In genomic region chr13:99971576-99972189, GRCh38 we compare ENCODE assay signal across 10 cellular contexts. TPM values are rescaled to one million over a fixed set of nuclear protein-coding genes. Genes with fewer than 3 reads are reported as not detected.
DNase-seq lines count a peak whose midpoint lies in the region; ATAC-seq and TF ChIP-seq lines count a peak whose summit lies in the region.
"Had no signal": no experiment of that assay in that cellular context is flagged by ENCODE, and none has a peak within 500 bp of the region (broad histone marks: within the 10 kb centered on the region; RNA-seq: fewer than 3 reads in every experiment).

TSS of gene ZIC5 (minus strand) at chr13:99971767. CDS start at chr13:99971603, 164 bp downstream.

- no TSS peak for BruUV-seq in mammary epithelial cell (replicated peaks; lab: Mats Ljungman, UMichigan)

- intact Hi-C loops in mammary epithelial cell (cut with micrococcal nuclease) = loop anchor here (10.0 kb wide), 1 partner anchor 703 kb away; the partner anchor contains the start of gene TMTC4
- intact Hi-C loops in gastrocnemius medialis (cut with DNase I; ENCODE audit: low total_unique reads) = loop anchor here (2.0 kb wide), 1 partner anchor 21 kb away; no protein-coding TSS in a partner anchor

- peak within 1 kb of the TSS; percentile 40 for H3K27ac ChIP-seq in DND-41 (ENCODE audit: low read length)
- no peak within 1 kb of the TSS for H3K27ac ChIP-seq in mammary epithelial cell (ENCODE audit: insufficient read depth, low read depth, low read length)
- peak within 1 kb of the TSS; percentile 83 for H3K27ac ChIP-seq in neural progenitor cell
- no peak within 1 kb of the TSS for H3K27ac ChIP-seq in gastrocnemius medialis

- 26% methylated on average over 14 of the region's 41 CpGs for WGBS in mammary epithelial cell (ENCODE audit: low coverage, missing lambda C conversion rate)

- H3K4me3 ChIP-seq in DND-41 (ENCODE audit: low read depth in 1 of 2, low read length in 2 of 2) (peak within 1 kb of the TSS in 1 of 2 experiments; percentile 82; a peak in 2 of 4 replicates), mammary epithelial cell (replicated peaks in 1 of 3; ENCODE audit: insufficient read depth in 1 of 3, low read depth in 2 of 3, low read length in 3 of 3) (peak within 1 kb of the TSS in 1 of 3 experiments; percentile 28), neural progenitor cell (peak within 1 kb of the TSS; percentile 96), gastrocnemius medialis (peak within 1 kb of the TSS in 2 of 4 donors; percentile 12 to 32)

- in situ Hi-C loops in mammary epithelial cell (cut with MboI; ENCODE audit: low sequenced_read_pairs in 2 of 2) = no loop called here
- in situ Hi-C loops in gastrocnemius medialis (cut with MboI; ENCODE audit: low sequenced_read_pairs in 4 of 4) = no loop called here

- peaks cover 41% of the 10 kb centered on the region for H3K4me1 Mint-ChIP-seq in neural progenitor cell

- peaks cover 26% of the 10 kb centered on the region for H3K27me3 Mint-ChIP-seq in neural progenitor cell (ENCODE audit: insufficient read depth, low read depth)

- no peak for TF ChIP-seq POLR2A in gastrocnemius medialis (IDR thresholded peaks at IDR 0.05)

- H3K4me2 ChIP-seq in DND-41 (ENCODE audit: insufficient read depth, low read length) (peak within 1 kb of the TSS; percentile 78), mammary epithelial cell (ENCODE audit: insufficient read depth, low read depth, low read length) (peak within 1 kb of the TSS; percentile 79), neural progenitor cell (peak within 1 kb of the TSS; percentile 79)

- DNase-seq in DND-41 (no peak), NCI-H128 (lab: John Stamatoyannopoulos, UW; ENCODE audit: unreplicated experiment) (peak; percentile 90), mammary epithelial cell (no peak), neural progenitor cell (ENCODE audit: low spot score) (peak; percentile 95), kidney tubule cell (ENCODE audit: low spot score) (no peak), D341Med (ENCODE audit: low spot score) (no peak), NOMO-1 treated with DMSO at 0.1 percent for 48 hours (lab: John Stamatoyannopoulos, UW; ENCODE audit: unreplicated experiment) (no peak), gastrocnemius medialis (no peak)
- DNase-seq: activated CD8-positive, alpha-beta memory T cell treated with anti-CD3 and anti-CD28 coated beads, Interleukin-2, amount 50 U/mL, for 48 hours; KBM-7 had no signal

- ATAC-seq in DND-41 (ENCODE audit: insufficient read depth, low read depth) (no peak), gastrocnemius medialis (no peak)

- H3K36me3 Mint-ChIP-seq in neural progenitor cell = peaks cover 21% of the 10 kb centered on the region

- H3K9me3 Mint-ChIP-seq in neural progenitor cell = peaks cover 15% of the 10 kb centered on the region

- H4K20me1 ChIP-seq in DND-41 (ENCODE audit: insufficient read depth, low read length) = no peaks in the 10 kb centered on the region
- H4K20me1 ChIP-seq in mammary epithelial cell (ENCODE audit: insufficient read depth, low read length) = no peaks in the 10 kb centered on the region
- peaks cover 86% of the 10 kb centered on the region for H4K20me1 ChIP-seq in neural progenitor cell (ENCODE audit: low read depth)

- peak within 1 kb of the TSS; percentile 38; the same call in 1 of the 2 replicates for H2AFZ ChIP-seq in DND-41 (ENCODE audit: low read depth, low read length)
- H2AFZ ChIP-seq in mammary epithelial cell (ENCODE audit: low read depth, low read length) = peak within 1 kb of the TSS; percentile 72
- H2AFZ ChIP-seq in neural progenitor cell (replicated peaks) = no peak within 1 kb of the TSS

- peak within 1 kb of the TSS; percentile 68 for H3K9ac ChIP-seq in DND-41 (ENCODE audit: low read depth, low read length)
- no peak within 1 kb of the TSS for H3K9ac ChIP-seq in mammary epithelial cell (ENCODE audit: insufficient read depth, low read length)
- no peak within 1 kb of the TSS for H3K9ac ChIP-seq in neural progenitor cell

- peak within 1 kb of the TSS; percentile 89 for H3K4me3 Mint-ChIP-seq in neural progenitor cell

- CTCF ChIA-PET in mammary epithelial cell (lab: Charles Lee; ENCODE audit: low non-redundant PET) = no interaction called here

- peaks cover 12% of the 10 kb centered on the region for H3K4me1 ChIP-seq in DND-41 (ENCODE audit: insufficient read depth, low read length)
- H3K4me1 ChIP-seq in mammary epithelial cell (ENCODE audit: insufficient read depth, low read length) = peaks cover 4% of the 10 kb centered on the region
- peaks cover 45% of the 10 kb centered on the region for H3K4me1 ChIP-seq in neural progenitor cell
- H3K4me1 ChIP-seq in gastrocnemius medialis = peaks cover 11 to 15% of the 10 kb centered on the region in 2 donors

- H3K9me3 ChIP-seq in DND-41 (ENCODE audit: insufficient read depth, low read length, severe bottlenecking) (no peaks in the 10 kb centered on the region), mammary epithelial cell (replicated peaks; ENCODE audit: insufficient read depth, low read length) (peaks cover 11% of the 10 kb centered on the region), neural progenitor cell (ENCODE audit: low read depth) (no peaks in the 10 kb centered on the region), gastrocnemius medialis (no peaks in the 10 kb centered on the region)

- H3K27me3 ChIP-seq in DND-41 (ENCODE audit: insufficient read depth, low read length, poor library complexity) (no peaks in the 10 kb centered on the region), mammary epithelial cell (ENCODE audit: insufficient read depth, low read length) (peaks cover 84% of the 10 kb centered on the region), neural progenitor cell (peaks cover 45% of the 10 kb centered on the region), gastrocnemius medialis (peaks cover 88 to 95% (median 94%) of the 10 kb centered on the region in 3 donors)

- H3K27ac Mint-ChIP-seq in neural progenitor cell = peak within 1 kb of the TSS; percentile 94

- H3K79me2 ChIP-seq in DND-41 (ENCODE audit: insufficient read depth, low read length) (no peaks in the 10 kb centered on the region), mammary epithelial cell (ENCODE audit: insufficient read depth, low read length) (no peaks in the 10 kb centered on the region), neural progenitor cell (ENCODE audit: low read depth) (peaks cover 88% of the 10 kb centered on the region)

- TF ChIP-seq CTCF in DND-41 (IDR thresholded peaks at IDR 0.05; ENCODE audit: borderline replicate concordance, extremely low read depth, low read length, poor library complexity, severe bottlenecking) (no peak), mammary epithelial cell (conservative IDR thresholded peaks at IDR 0.05 in 1 of 2, IDR thresholded peaks at IDR 0.05 in 1 of 2; ENCODE audit: extremely low read depth in 1 of 2, insufficient read depth in 1 of 2, low read depth in 1 of 2, low read length in 2 of 2) (no peak), neural progenitor cell (IDR thresholded peaks at IDR 0.05) (no peak), gastrocnemius medialis (IDR thresholded peaks at IDR 0.05 in 4 of 5, conservative IDR thresholded peaks at IDR 0.05 in 1 of 5) (no peak)

- dilution Hi-C loops in mammary epithelial cell (cut with HindIII; ENCODE audit: low sequenced_read_pairs) = no loop called here

- H3K36me3 ChIP-seq in DND-41 (ENCODE audit: insufficient read depth, low read length) = no peaks in the 10 kb centered on the region
- H3K36me3 ChIP-seq in mammary epithelial cell (ENCODE audit: insufficient read depth, low read length) = no peaks in the 10 kb centered on the region
- peaks cover 3% of the 10 kb centered on the region for H3K36me3 ChIP-seq in neural progenitor cell
- H3K36me3 ChIP-seq in gastrocnemius medialis = no peaks in the 10 kb centered on the region

- peaks cover 88% of the 10 kb centered on the region for H3F3A ChIP-seq in neural progenitor cell (ENCODE audit: low read depth)

RNA-seq across cellular contexts. Expression of gene ZIC5, which starts in this region (rescaled TPM):
- total RNA-seq in mammary epithelial cell = not detected
- not detected for polyA plus RNA-seq in mammary epithelial cell
- polyA minus RNA-seq in mammary epithelial cell = not detected
- total RNA-seq in neural progenitor cell (ENCODE audit: low replicate concordance) = 29.0 and 35.7 TPM in 2 replicates
- total RNA-seq in gastrocnemius medialis = not detected

Comparison
In these comparisons a context has a peak if more than half of its experiments do, and no peak if none do; other contexts are left out.
1. RNA of gene ZIC5 (total RNA-seq): 29.0 to 35.7 TPM in neural progenitor cell; not detected in mammary epithelial cell and not detected in gastrocnemius medialis; every median in the first group is over 10 times any median in the second.
2. DNase-seq: peak in NCI-H128 (single experiment) and neural progenitor cell (single experiment); none in DND-41 (single experiment), mammary epithelial cell (single experiment), kidney tubule cell (single experiment), D341Med (single experiment), NOMO-1 treated with DMSO at 0.1 percent for 48 hours (single experiment) and gastrocnemius medialis (0 of 2).
3. H3K27ac ChIP-seq: peak in DND-41 (single experiment) and neural progenitor cell (single experiment); none in mammary epithelial cell (single experiment) and gastrocnemius medialis (0 of 4).
4. Peak in every context shown above with its lines, with median percentiles within 50 percentile points of each other: H3K4me2 ChIP-seq.